ENCODE assay signal across 16 cellular contexts in genomic region chr4:184989283-184989682, GRCh38. TPM values are rescaled to one million over a fixed set of nuclear protein-coding genes. Genes with fewer than 3 reads are reported as not detected.
"Had no signal": no experiment of that assay in that cellular context is flagged by ENCODE, and none has a peak within 500 bp of the region (broad histone marks: within the 10 kb centered on the region; RNA-seq: fewer than 3 reads in every experiment).

No MANE protein-coding gene starts in this region.

RNA-seq across cellular contexts. Expression of gene HELT, which starts 29.0 kb away (rescaled TPM):
- total RNA-seq: chondrocyte, colonic mucosa, dermis microvascular lymphatic vessel endothelial cell, endodermal cell, esophagus mucosa, esophagus squamous epithelium, gastrocnemius medialis, glomerular endothelial cell, heart right ventricle, kidney epithelial cell, left cardiac atrium, left ventricle myocardium superior, lung microvascular endothelial cell, mesenteric fat pad, mesothelial cell of epicardium, mucosa of descending colon had no signal
- polyA plus RNA-seq: heart right ventricle had no signal
